Comparison of ENCODE assay signal across 26 cellular contexts in the genomic region with DNA sequence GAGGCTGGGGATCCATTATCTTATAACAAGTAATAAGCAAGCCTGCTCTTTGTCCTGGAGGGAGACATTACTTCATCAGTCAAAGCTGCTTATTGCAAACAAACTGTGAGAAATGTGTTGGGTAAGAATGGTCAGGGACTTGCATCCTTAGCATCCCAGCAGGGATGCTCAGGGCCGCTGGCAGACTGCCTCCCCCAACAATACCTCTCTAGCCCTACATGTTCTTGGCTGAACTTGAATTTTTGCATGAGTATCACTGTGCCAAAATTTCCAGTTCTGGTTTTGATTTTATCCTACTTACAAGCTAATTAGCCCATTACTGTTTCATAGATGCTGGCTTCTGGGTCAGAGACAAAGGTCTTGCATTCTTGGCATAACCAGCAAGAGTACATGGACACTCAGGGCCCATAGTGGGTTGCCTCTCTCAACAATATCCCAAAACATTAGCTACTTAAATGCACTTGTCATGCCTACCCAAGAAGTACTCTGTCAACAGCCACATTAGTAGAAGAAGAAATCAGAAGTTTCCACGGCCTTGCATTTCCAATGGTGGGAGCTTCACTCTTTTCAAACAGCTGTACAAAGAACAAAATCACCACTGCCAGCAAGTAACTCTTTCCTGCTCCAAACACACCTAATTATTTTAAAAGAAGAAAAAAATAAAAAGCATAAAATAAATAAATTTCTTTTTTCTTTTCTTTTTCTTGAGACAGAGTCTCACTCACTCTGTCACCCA. TPM values are rescaled to one million over a fixed set of nuclear protein-coding genes. Genes with fewer than 3 reads are reported as not detected.
"Had no signal": no experiment of that assay in that cellular context is flagged by ENCODE, and none has a peak within 500 bp of the region (broad histone marks: within the 10 kb centered on the region; RNA-seq: fewer than 3 reads in every experiment).

No MANE protein-coding gene starts in this region.

- H3K4me2 ChIP-seq: hepatocyte had no signal

- DNase-seq: activated CD4-positive, alpha-beta T cell treated with anti-CD3 and anti-CD28 coated beads, Interleukin-2, amount 10 ng/mL, durations not matched to agents 24 days and 14 days; activated CD8-positive, alpha-beta T cell treated with anti-CD3 and anti-CD28 coated beads for 36 hours; activated naive CD4-positive, alpha-beta T cell treated with Interleukin-2 at 50 U/mL for 16 hours; activated naive CD8-positive, alpha-beta T cell treated with anti-CD3 and anti-CD28 coated beads, Interleukin-2, amount 10 ng/mL, durations not matched to agents 7 days and 5 days; activated T-cell treated with anti-CD3 and anti-CD28 coated beads, Interleukin-2, amount 50 U/mL, for 1 hour; effector CD8-positive, alpha-beta T cell; foreskin keratinocyte; left cardiac atrium; natural killer cell; posterior cingulate gyrus; stimulated activated CD8-positive, alpha-beta memory T cell treated with anti-CD3 and anti-CD28 coated beads, Interleukin-4, amount 100 ng/mL, for 48 hours; stimulated activated naive CD4-positive, alpha-beta T cell; T-helper 1 cell; T-helper 9 cell; thyroid gland had no signal

- H2AFZ ChIP-seq: hepatocyte had no signal

- H3K4me3 ChIP-seq: esophagus muscularis mucosa, hepatocyte, thyroid gland had no signal

- H3K79me2 ChIP-seq: hepatocyte had no signal

- H3K36me3 ChIP-seq: neutrophil, thyroid gland had no signal

- H3K4me1 ChIP-seq: esophagus muscularis mucosa, foreskin keratinocyte, thyroid gland had no signal

- H3K27ac ChIP-seq: esophagus muscularis mucosa, foreskin keratinocyte, hepatocyte, neutrophil, thyroid gland had no signal

- H3K9me3 ChIP-seq: esophagus muscularis mucosa, neutrophil, thyroid gland had no signal

- FAIRE-seq: endothelial cell of umbilical vein, islet of Langerhans had no signal

- H3K27me3 ChIP-seq: esophagus muscularis mucosa, foreskin keratinocyte, hepatocyte, neutrophil, thyroid gland had no signal

RNA-seq across cellular contexts. Expression of gene NEUROG2, which starts 41.9 kb away (rescaled TPM):
- total RNA-seq: activated naive CD8-positive, alpha-beta T cell treated with anti-CD3 and anti-CD28 coated beads, Interleukin-2, amount 10 ng/mL, durations not matched to agents 7 days and 5 days; activated T-helper 2 cell treated with anti-CD3 and anti-CD28 coated beads, Interferon-gamma antibody, Interleukin-2, Interleukin-4, amounts not matched to agents 10 μg/mL and 5 μg/mL and 100 μg/mL, durations not matched to agents 14 hours and 24 hours and 36 hours; endothelial cell of umbilical vein; esophagus muscularis mucosa; foreskin keratinocyte; left cardiac atrium; lower leg skin; mesenteric fat pad; natural killer cell; renal cortical epithelial cell; subcutaneous adipose tissue; thyroid gland; ureter had no signal
- polyA plus RNA-seq: endothelial cell of umbilical vein, foreskin keratinocyte, hepatocyte had no signal
